ENCODE assay signal across 17 cellular contexts in the genomic region with DNA sequence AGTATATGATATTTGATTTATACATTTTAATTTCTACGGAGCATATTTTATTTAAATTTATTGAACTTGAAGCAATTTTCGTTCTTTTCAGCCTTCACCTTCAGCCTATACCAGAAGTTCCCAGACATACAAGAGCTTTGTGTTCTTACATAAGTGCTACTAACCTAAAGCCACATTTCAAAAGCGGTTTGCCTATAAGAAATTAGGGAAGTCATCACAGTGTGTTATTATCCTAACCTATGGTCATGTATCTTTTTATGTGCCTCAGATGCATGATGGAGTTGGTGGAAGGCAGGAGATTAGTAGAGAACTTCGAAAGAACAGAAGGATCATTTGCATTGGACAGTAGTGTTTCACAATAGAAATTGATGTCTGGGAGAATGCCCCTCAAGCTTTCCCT. TPM values are rescaled to one million over a fixed set of nuclear protein-coding genes. Genes with fewer than 3 reads are reported as not detected.
DNase-seq lines count a peak whose midpoint lies in the region; ATAC-seq and TF ChIP-seq lines count a peak whose summit lies in the region.
"Had no signal": no experiment of that assay in that cellular context is flagged by ENCODE, and none has a peak within 500 bp of the region (broad histone marks: within the 10 kb centered on the region; RNA-seq: fewer than 3 reads in every experiment).

No MANE protein-coding gene starts in this region.

- no peak overlapping the region for H2BK20ac ChIP-seq in IMR-90 (ENCODE audit: low read depth, low read length)

- no peak overlapping the region for H3K14ac ChIP-seq in IMR-90 (replicated peaks; ENCODE audit: low read depth, low read length)

- H3K4me1 Mint-ChIP-seq in T-helper 1 cell treated with Interleukin-12 subunit alpha and Interleukin-12 subunit beta and Interleukin-4 antibody, amounts not matched to agents 30 μg/mL and 1 μg/mL, for 36 hours (ENCODE audit: low read depth) = peaks cover 66% of the 10 kb centered on the region
- H3K4me1 Mint-ChIP-seq in activated CD4-positive, alpha-beta memory T cell treated with anti-CD3 and anti-CD28 coated beads, Interleukin-2, amount 10 ng/mL, durations not matched to agents 7 days and 5 days = peaks cover 69% of the 10 kb centered on the region
- H3K4me1 Mint-ChIP-seq in naive thymus-derived CD8-positive, alpha-beta T cell = peaks cover 36 to 79% (median 76%) of the 10 kb centered on the region in 4 donors

- CTCF ChIA-PET in IMR-90 (lab: Yijun Ruan, JAX) = no interaction called here
- CTCF ChIA-PET in activated CD4-positive, alpha-beta memory T cell treated with anti-CD3 and anti-CD28 coated beads, Interleukin-2, amount 10 ng/mL, durations not matched to agents 7 days and 5 days (lab: Charles Lee) = interaction anchor here (0.7 to 4.4 kb wide), 12 partner anchors 10 to 94 kb away, joined by 3 to 42 read pairs (median 4); a partner anchor contains a TSS

- H3K56ac ChIP-seq in IMR-90 (ENCODE audit: extremely low read depth, insufficient read depth, low read length) = no peak overlapping the region

- H3K9ac ChIP-seq in IMR-90 (ENCODE audit: low read depth, low read length) = no peak overlapping the region

- H3K4me2 ChIP-seq in IMR-90 (ENCODE audit: low read depth, low read length) = no peak overlapping the region
- H3K4me2 ChIP-seq: hepatocyte had no signal

- no peak overlapping the region for H2BK15ac ChIP-seq in IMR-90 (ENCODE audit: low read depth, low read length)

- peaks cover 35% of the 10 kb centered on the region for H3K36me3 Mint-ChIP-seq in T-helper 1 cell treated with Interleukin-12 subunit alpha and Interleukin-12 subunit beta and Interleukin-4 antibody, amounts not matched to agents 30 μg/mL and 1 μg/mL, for 36 hours (ENCODE audit: low read depth)
- H3K36me3 Mint-ChIP-seq in activated CD4-positive, alpha-beta memory T cell treated with anti-CD3 and anti-CD28 coated beads, Interleukin-2, amount 10 ng/mL, durations not matched to agents 7 days and 5 days (ENCODE audit: low read depth) = peaks cover 56% of the 10 kb centered on the region
- H3K36me3 Mint-ChIP-seq in naive thymus-derived CD8-positive, alpha-beta T cell = peaks cover 5 to 41% (median 12%) of the 10 kb centered on the region in 3 donors
- H3K36me3 Mint-ChIP-seq: mesothelial cell of epicardium had no signal

- H2BK120ac ChIP-seq in IMR-90 (ENCODE audit: low read depth, low read length) = no peak overlapping the region

- H3K9me1 ChIP-seq in IMR-90 (ENCODE audit: insufficient read depth, low read length) = peaks cover 14% of the 10 kb centered on the region

- H2AK9ac ChIP-seq in IMR-90 (replicated peaks; ENCODE audit: low read depth, low read length, poor library complexity) = no peak overlapping the region

- BruUV-seq in IMR-90 (replicated peaks; lab: Mats Ljungman, UMichigan) = no TSS peak

- no peak for TF ChIP-seq CTCF in IMR-90 (conservative IDR thresholded peaks at IDR 0.05; ENCODE audit: low read depth, low read length)

- H4K5ac ChIP-seq in IMR-90 (ENCODE audit: low read depth, low read length) = no peak overlapping the region

- H2AFZ ChIP-seq in IMR-90 (replicated peaks; ENCODE audit: low read length, poor library complexity) = no peak overlapping the region
- H2AFZ ChIP-seq: hepatocyte had no signal

- no peak overlapping the region for H3K4ac ChIP-seq in IMR-90 (ENCODE audit: low read depth, low read length)

- no peak overlapping the region for H3K27ac ChIP-seq in IMR-90 (ENCODE audit: insufficient read depth, low read length)
- H3K27ac ChIP-seq: hepatocyte, thyroid gland had no signal

- no peak overlapping the region for H3K4me3 ChIP-seq in IMR-90 (ENCODE audit: insufficient read depth, low read depth, low read length)
- H3K4me3 ChIP-seq: hepatocyte, thyroid gland had no signal

- no peaks in the 10 kb centered on the region; the same call in 1 of the 2 replicates for H3K36me3 ChIP-seq in IMR-90 (ENCODE audit: control insufficient read depth, insufficient read depth, low read length)
- H3K36me3 ChIP-seq: thyroid gland had no signal

- H2AK5ac ChIP-seq in IMR-90 (ENCODE audit: low read depth, low read length) = no peak overlapping the region

- H4K8ac ChIP-seq in IMR-90 (ENCODE audit: low read depth in 2 of 2, low read length in 2 of 2) = no peak overlapping the region

- no peaks in the 10 kb centered on the region for H3K27me3 Mint-ChIP-seq in T-helper 1 cell treated with Interleukin-12 subunit alpha and Interleukin-12 subunit beta and Interleukin-4 antibody, amounts not matched to agents 30 μg/mL and 1 μg/mL, for 36 hours (ENCODE audit: low read depth)
- no peaks in the 10 kb centered on the region for H3K27me3 Mint-ChIP-seq in activated CD4-positive, alpha-beta memory T cell treated with anti-CD3 and anti-CD28 coated beads, Interleukin-2, amount 10 ng/mL, durations not matched to agents 7 days and 5 days
- no peaks in the 10 kb centered on the region for H3K27me3 Mint-ChIP-seq in naive thymus-derived CD8-positive, alpha-beta T cell

- 0 out of 2 replicates have a peak overlapping the region, but pooled peaks have one; percentile 69 for H3K23ac ChIP-seq in IMR-90 (ENCODE audit: low read depth, low read length)

- no peak for TF ChIP-seq RAD21 in IMR-90 (IDR thresholded peaks at IDR 0.05; ENCODE audit: low read length)

- intact Hi-C loops in IMR-90 (cut with micrococcal nuclease) = no loop called here

- POLR2A ChIA-PET in IMR-90 (lab: Charles Lee; ENCODE audit: unreplicated experiment) = no interaction called here
- POLR2A ChIA-PET in activated CD4-positive, alpha-beta memory T cell treated with anti-CD3 and anti-CD28 coated beads, Interleukin-2, amount 10 ng/mL, durations not matched to agents 7 days and 5 days (lab: Charles Lee) = interaction anchor here (0.9 to 4.4 kb wide), 12 partner anchors 9 to 94 kb away, joined by 3 to 53 read pairs (median 10); a partner anchor contains a TSS
- POLR2A ChIA-PET in naive thymus-derived CD8-positive, alpha-beta T cell (lab: Charles Lee) = interaction anchor here (1.2 to 2.9 kb wide), 3 partner anchors 11 to 44 kb away, joined by 3 to 11 read pairs (median 3); no protein-coding TSS in a partner anchor

- no peaks in the 10 kb centered on the region for H3K9me3 ChIP-seq in IMR-90 (ENCODE audit: control insufficient read depth, insufficient read depth, low read length)
- H3K9me3 ChIP-seq: thyroid gland had no signal

- H3K9me3 Mint-ChIP-seq in T-helper 1 cell treated with Interleukin-12 subunit alpha and Interleukin-12 subunit beta and Interleukin-4 antibody, amounts not matched to agents 30 μg/mL and 1 μg/mL, for 36 hours = no peaks in the 10 kb centered on the region
- no peaks in the 10 kb centered on the region for H3K9me3 Mint-ChIP-seq in activated CD4-positive, alpha-beta memory T cell treated with anti-CD3 and anti-CD28 coated beads, Interleukin-2, amount 10 ng/mL, durations not matched to agents 7 days and 5 days
- H3K9me3 Mint-ChIP-seq in naive thymus-derived CD8-positive, alpha-beta T cell = no peaks in the 10 kb centered on the region
- H3K9me3 Mint-ChIP-seq: mesothelial cell of epicardium had no signal

- H3K18ac ChIP-seq in IMR-90 (ENCODE audit: low read depth, low read length) = no peak overlapping the region

- WGBS in IMR-90 (ENCODE audit: extremely low coverage in 2 of 2, insufficient read length in 1 of 2), 2 experiments = no CpG with 5 or more reads among the region's 4 CpGs

- DNase-seq in T-helper 1 cell = no peak
- DNase-seq in IMR-90 = no peak
- DNase-seq in activated CD4-positive, alpha-beta memory T cell treated with anti-CD3 and anti-CD28 coated beads, Interleukin-2, amount 10 ng/mL, durations not matched to agents 7 days and 5 days = no peak
- DNase-seq in naive thymus-derived CD8-positive, alpha-beta T cell = no peak
- DNase-seq in NCI-H226 = no peak
- DNase-seq in RKO (ENCODE audit: low spot score) = no peak
- DNase-seq: activated gamma-delta T cell treated with Interleukin-2 at 50 U/mL for 16 hours; GOT3; NCI-H187 treated with DMSO at 0.1 percent for 48 hours; NCI-H510A treated with DMSO at 0.1 percent for 48 hours; right cardiac atrium; stimulated activated CD4-positive, alpha-beta T cell treated with anti-CD3 and anti-CD28 coated beads, Interleukin-1b, Interleukin-23, amount 100 ng/mL, for 48 hours; thyroid gland had no signal

- H4K20me1 ChIP-seq in IMR-90 (ENCODE audit: insufficient read depth, low read length) = peaks cover 56% of the 10 kb centered on the region

- peak overlapping the region; percentile 52 for H3K4me3 Mint-ChIP-seq in T-helper 1 cell treated with Interleukin-12 subunit alpha and Interleukin-12 subunit beta and Interleukin-4 antibody, amounts not matched to agents 30 μg/mL and 1 μg/mL, for 36 hours
- H3K4me3 Mint-ChIP-seq in activated CD4-positive, alpha-beta memory T cell treated with anti-CD3 and anti-CD28 coated beads, Interleukin-2, amount 10 ng/mL, durations not matched to agents 7 days and 5 days = peak overlapping the region; percentile 63
- H3K4me3 Mint-ChIP-seq in naive thymus-derived CD8-positive, alpha-beta T cell = peak overlapping the region in 9 of 10 donors; percentile 13 to 93 (median 61)

- in situ Hi-C loops in IMR-90 (cut with MboI; ENCODE audit: low sequenced_read_pairs) = no loop called here

- peaks cover 0 to 57% of the 10 kb centered on the region in 2 experiments; a peak in 2 of 4 replicates for H3K79me1 ChIP-seq in IMR-90 (ENCODE audit: low read depth in 1 of 2, low read length in 2 of 2)

- ATAC-seq in IMR-90 (ENCODE audit: low read depth) (no peak), GM21447 (IDR thresholded peaks at IDR 0.05; ENCODE audit: unreplicated experiment) (no peak)
- ATAC-seq in naive thymus-derived CD8-positive, alpha-beta T cell = no peak
- ATAC-seq: right cardiac atrium had no signal

- no peak overlapping the region for H2BK5ac ChIP-seq in IMR-90 (ENCODE audit: low read depth, low read length, poor library complexity, severe bottlenecking)

- no peak overlapping the region for H3K27ac Mint-ChIP-seq in T-helper 1 cell treated with Interleukin-12 subunit alpha and Interleukin-12 subunit beta and Interleukin-4 antibody, amounts not matched to agents 30 μg/mL and 1 μg/mL, for 36 hours
- peak overlapping the region; percentile 13 for H3K27ac Mint-ChIP-seq in activated CD4-positive, alpha-beta memory T cell treated with anti-CD3 and anti-CD28 coated beads, Interleukin-2, amount 10 ng/mL, durations not matched to agents 7 days and 5 days
- H3K27ac Mint-ChIP-seq in naive thymus-derived CD8-positive, alpha-beta T cell = peak overlapping the region in 8 of 10 donors; percentile 2 to 98 (median 18)

- dilution Hi-C loops in IMR-90 (cut with HindIII; ENCODE audit: low sequenced_read_pairs, unreplicated experiment) = no loop called here

- no peak overlapping the region for H4K91ac ChIP-seq in IMR-90 (ENCODE audit: insufficient read depth, low read depth, low read length)

- 0 out of 2 replicates have a peak, but pooled peaks cover 2% of the 10 kb centered on the region for H3K4me1 ChIP-seq in IMR-90 (ENCODE audit: control insufficient read depth, insufficient read depth, low read length)

- TF ChIP-seq POLR2A in IMR-90 (IDR thresholded peaks at IDR 0.05; ENCODE audit: low read depth, low read length) = no peak

- H3K27me3 ChIP-seq in IMR-90 (ENCODE audit: control insufficient read depth, insufficient read depth, low read length) = no peaks in the 10 kb centered on the region
- H3K27me3 ChIP-seq: hepatocyte, thyroid gland had no signal

RNA-seq across cellular contexts. Expression of a gene that starts 3.1 kb away (rescaled TPM):
- 37.3 and 80.8 TPM in 2 replicates for total RNA-seq in IMR-90 (2012; rRNA removed)
- 22.4 and 23.6 TPM in 2 replicates for polyA plus RNA-seq in IMR-90 (2012; rRNA removed)
- polyA plus RNA-seq in IMR-90 (2012; cell fraction: cytosol; rRNA removed) = 1.9 and 3.3 TPM in 2 replicates
- 0.91 and 9.0 TPM in 2 replicates for polyA plus RNA-seq in IMR-90 (2012; cell fraction: nucleus; rRNA removed; ENCODE audit: low replicate concordance)
- 100 to 1,000 TPM; 250 to 251 TPM for total RNA-seq in activated CD4-positive, alpha-beta memory T cell treated with anti-CD3 and anti-CD28 coated beads, Interleukin-2, amount 10 ng/mL, durations not matched to agents 7 days and 5 days
- total RNA-seq in naive thymus-derived CD8-positive, alpha-beta T cell = 100 to 1,000 TPM; 178 to 195 TPM
- polyA plus RNA-seq in naive thymus-derived CD8-positive, alpha-beta T cell = 100 to 1,000 TPM; 151 to 180 (median 173) TPM
